Comparison of ENCODE assay signal across 15 cellular contexts in the genomic region with DNA sequence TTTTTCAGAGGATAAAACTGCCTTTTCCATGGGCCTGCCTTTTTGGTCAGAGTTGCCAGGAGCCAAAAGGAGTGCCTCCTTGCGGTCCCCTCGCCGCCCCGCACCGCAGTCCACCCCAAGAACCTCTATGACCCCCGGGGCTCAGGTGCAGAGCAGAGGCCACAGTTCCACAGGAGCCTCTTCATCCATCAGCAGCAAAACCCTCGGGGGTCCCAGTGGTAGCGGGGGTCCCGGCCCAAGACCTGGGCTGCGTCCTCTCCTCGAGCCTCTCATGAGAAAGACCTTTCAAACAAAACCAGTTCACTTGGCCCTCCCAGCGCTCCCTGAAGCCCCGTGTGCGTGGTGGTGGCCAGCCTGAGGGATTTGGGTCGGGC. TPM values are rescaled to one million over a fixed set of nuclear protein-coding genes. Genes with fewer than 3 reads are reported as not detected.
A peak's percentile ranks its signal among the peaks of the same experiment; 100 is the strongest.
DNase-seq lines count a peak whose midpoint lies in the region; TF ChIP-seq lines count a peak whose summit lies in the region.
"Had no signal": no experiment of that assay in that cellular context is flagged by ENCODE, and none has a peak within 500 bp of the region (broad histone marks: within the 10 kb centered on the region; RNA-seq: fewer than 3 reads in every experiment).

No MANE protein-coding gene starts in this region.

- H3K79me2 ChIP-seq in smooth muscle cell (ENCODE audit: low read depth) = no peaks in the 10 kb centered on the region

- H3K9me3 ChIP-seq in iPS-18c (ENCODE audit: control insufficient read depth, insufficient read depth, low read length) (no peaks in the 10 kb centered on the region), smooth muscle cell (replicated peaks; ENCODE audit: low read depth) (no peaks in the 10 kb centered on the region)
- H3K9me3 ChIP-seq: A549, tibial artery had no signal

- peaks cover 2% of the 10 kb centered on the region for H3K27me3 ChIP-seq in smooth muscle cell (ENCODE audit: low read depth)

- no peaks in the 10 kb centered on the region for H3F3A ChIP-seq in smooth muscle cell (ENCODE audit: low read depth)

- no peaks in the 10 kb centered on the region for H3K36me3 Mint-ChIP-seq in T-helper 2 cell treated with Interferon-gamma antibody and Interleukin-4, amounts not matched to agents 5 μg/mL and 100 μg/mL, for 36 hours (ENCODE audit: low read depth)

- H3K27ac ChIP-seq in angular gyrus (ENCODE audit: low read depth, low read length) (peak overlapping the region; percentile 22), smooth muscle cell (ENCODE audit: low read depth) (no peak overlapping the region)
- H3K27ac ChIP-seq: A549, tibial artery had no signal

- in situ Hi-C loops in GM13977 (cut with MboI; ENCODE audit: low pct_unique_long_range_greater_than_20kb, low sequenced_read_pairs, unreplicated experiment) = no loop called here

- H3K27me3 Mint-ChIP-seq in T-helper 2 cell treated with Interferon-gamma antibody and Interleukin-4, amounts not matched to agents 5 μg/mL and 100 μg/mL, for 36 hours (ENCODE audit: low read depth) = no peaks in the 10 kb centered on the region

- H2AFZ ChIP-seq in smooth muscle cell (ENCODE audit: low read depth) = peak overlapping the region; percentile 59

- no peaks in the 10 kb centered on the region for H3K9me3 Mint-ChIP-seq in T-helper 2 cell treated with Interferon-gamma antibody and Interleukin-4, amounts not matched to agents 5 μg/mL and 100 μg/mL, for 36 hours

- peaks cover 20% of the 10 kb centered on the region for H3K4me1 Mint-ChIP-seq in T-helper 2 cell treated with Interferon-gamma antibody and Interleukin-4, amounts not matched to agents 5 μg/mL and 100 μg/mL, for 36 hours (ENCODE audit: low read depth)

- peaks cover 7% of the 10 kb centered on the region for H3K4me1 ChIP-seq in smooth muscle cell (ENCODE audit: low read depth)

- peak overlapping the region; percentile 82 for H3K4me2 ChIP-seq in smooth muscle cell
- H3K4me2 ChIP-seq: A549 had no signal

- TF ChIP-seq CTCF in smooth muscle cell (IDR thresholded peaks at IDR 0.05; ENCODE audit: borderline replicate concordance, insufficient read depth, poor library complexity, severe bottlenecking) (no peak), GM13977 (IDR thresholded peaks at IDR 0.05; ENCODE audit: extremely low read depth, insufficient read depth, missing control alignments) (no peak)

- 59% methylated on average over 15 of the region's 15 CpGs for WGBS in smooth muscle cell (ENCODE audit: low lambda C conversion rate)

- H3K9ac ChIP-seq in smooth muscle cell (ENCODE audit: low read depth) = no peak overlapping the region

- peak overlapping the region; percentile 54 for H3K4me3 Mint-ChIP-seq in T-helper 2 cell treated with Interferon-gamma antibody and Interleukin-4, amounts not matched to agents 5 μg/mL and 100 μg/mL, for 36 hours

- no peak for DNase-seq in T-helper 2 cell treated with Interferon-gamma antibody and Interleukin-4, amounts not matched to agents 5 μg/mL and 100 μg/mL, for 36 hours (ENCODE audit: low spot score)
- DNase-seq in T-helper 2 cell (no peak), smooth muscle cell (lab: John Stamatoyannopoulos, UW; ENCODE audit: unreplicated experiment) (no peak), iPS-NIHi11 (ENCODE audit: low spot score) (no peak), NCI-H187 (lab: John Stamatoyannopoulos, UW) (no peak), GM13977 (ENCODE audit: low spot score) (no peak)
- DNase-seq: activated effector memory CD4-positive, alpha-beta T cell treated with Interleukin-2 at 50 U/mL for 16 hours; KBM-7 had no signal

- H3K27ac Mint-ChIP-seq in T-helper 2 cell treated with Interferon-gamma antibody and Interleukin-4, amounts not matched to agents 5 μg/mL and 100 μg/mL, for 36 hours = no peak overlapping the region

- H3K4me3 ChIP-seq in iPS-18c (ENCODE audit: insufficient read depth, low read depth, low read length) (peak overlapping the region; percentile 31; the same call in 1 of the 2 replicates), smooth muscle cell (peak overlapping the region; percentile 42)
- H3K4me3 ChIP-seq: A549 had no signal

- no peaks in the 10 kb centered on the region for H3K36me3 ChIP-seq in smooth muscle cell (ENCODE audit: low read depth)
- H3K36me3 ChIP-seq: tibial artery had no signal

- H4K20me1 ChIP-seq in smooth muscle cell (ENCODE audit: low read depth) = no peaks in the 10 kb centered on the region

RNA-seq across cellular contexts. Expression of a gene that starts 16.8 kb away (rescaled TPM):
- total RNA-seq in smooth muscle cell = 0.09 and 0.22 TPM in 2 replicates
- 0.26 TPM in 1 of 2 replicates, not detected in the other for polyA plus RNA-seq in smooth muscle cell

RNA-seq across cellular contexts. Expression of a gene that starts 17.2 kb away (rescaled TPM):
- total RNA-seq in smooth muscle cell = not detected in 2 replicates
- not detected in 2 replicates for polyA plus RNA-seq in smooth muscle cell
- total RNA-seq: left ventricle myocardium superior; NCI-H460; T-helper 1 cell treated with Interleukin-12 subunit alpha and Interleukin-12 subunit beta and Interleukin-4 antibody, amounts not matched to agents 30 ng/mL and 1 ng/mL, for 36 hours had no signal
